In the genomic region with DNA sequence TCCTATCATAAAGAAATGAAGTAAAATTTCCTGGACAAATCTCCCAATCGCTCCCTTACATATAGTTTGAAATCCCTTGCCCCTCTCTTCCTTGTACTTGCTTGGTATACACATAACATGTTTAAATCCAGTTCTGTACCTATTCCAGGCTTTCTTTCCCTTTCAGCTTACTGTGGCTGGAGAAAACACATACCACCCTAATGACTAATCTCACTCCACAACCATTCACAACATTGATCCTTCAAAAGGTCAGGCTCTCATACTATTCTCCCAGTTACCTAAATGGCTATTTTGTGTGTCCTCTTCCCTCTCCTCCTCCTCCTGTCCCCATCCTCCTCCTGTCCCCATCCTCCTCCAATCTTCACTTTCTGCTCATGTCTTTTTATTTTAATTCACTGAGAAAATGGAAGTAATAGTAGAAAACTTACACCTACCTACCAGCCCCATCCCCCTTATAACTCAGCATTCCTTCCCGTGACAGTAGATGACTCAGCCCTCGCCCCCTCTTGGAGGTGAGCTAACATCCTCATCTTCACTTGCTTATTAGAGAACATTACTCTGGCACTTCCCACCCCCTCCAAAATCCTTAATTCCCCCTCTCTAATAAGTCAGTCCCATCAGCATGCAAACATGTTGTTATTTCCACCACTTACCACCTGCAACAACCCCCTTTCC, we compare ENCODE assay signal across 15 cellular contexts.
A peak's percentile ranks its signal among the peaks of the same experiment; 100 is the strongest.
DNase-seq lines count a peak whose midpoint lies in the region; ATAC-seq and TF ChIP-seq lines count a peak whose summit lies in the region.
"Had no signal": no experiment of that assay in that cellular context is flagged by ENCODE, and none has a peak within 500 bp of the region (broad histone marks: within the 10 kb centered on the region; RNA-seq: fewer than 3 reads in every experiment).

No MANE protein-coding gene starts in this region.

- peak; percentile 5 for DNase-seq in DMS53 (lab: John Stamatoyannopoulos, UW)
- DNase-seq in DMS53 treated with DMSO at 0.1 percent for 48 hours (lab: John Stamatoyannopoulos, UW; ENCODE audit: unreplicated experiment) = no peak
- DNase-seq in WTC11 (ENCODE audit: low spot score) = no peak
- peak; percentile 77 for DNase-seq in glomerular visceral epithelial cell (ENCODE audit: extremely low spot score)
- no peak for DNase-seq in stimulated activated effector memory CD8-positive, alpha-beta T cell treated with anti-CD3 and anti-CD28 coated beads, Interleukin-12 subunit alpha, Interleukin-12 subunit beta, amount 100 ng/mL, for 72 hours (ENCODE audit: low spot score in 2 of 2)
- DNase-seq in upper lobe of left lung = no peak
- no peak for DNase-seq in DMS 273 treated with DMSO at 0.1 percent for 48 hours (lab: John Stamatoyannopoulos, UW)
- DNase-seq: activated CD4-positive, alpha-beta T cell treated with anti-CD3 and anti-CD28 coated beads, Interleukin-2, amount 10 ng/mL, durations not matched to agents 7 days and 5 days; activated gamma-delta T cell; DMS79 treated with DMSO at 0.1 percent for 48 hours; NCI-H1436 treated with DMSO at 0.1 percent for 48 hours; NCI-H82 had no signal

- no peaks in the 10 kb centered on the region for H3K4me1 ChIP-seq in upper lobe of left lung
- H3K4me1 ChIP-seq: prostate gland had no signal

- no peak overlapping the region for H3K27ac ChIP-seq in upper lobe of left lung
- H3K27ac ChIP-seq: 22Rv1, prostate gland had no signal

- CTCF ChIA-PET in WTC11 (lab: Charles Lee) = interaction anchor here (3.4 kb wide), 1 partner anchor 11 kb away, joined by 25 read pairs; no protein-coding TSS in a partner anchor

- TF ChIP-seq CTCF in WTC11 (IDR thresholded peaks at IDR 0.05) (no peak), upper lobe of left lung (IDR thresholded peaks at IDR 0.05) (no peak)

- H3K27me3 ChIP-seq in upper lobe of left lung = no peaks in the 10 kb centered on the region

- no peak for TF ChIP-seq EP300 in upper lobe of left lung (IDR thresholded peaks at IDR 0.05)

- peak; percentile 83 for ATAC-seq in WTC11
- no peak for ATAC-seq in HG02840 (IDR thresholded peaks at IDR 0.05; ENCODE audit: low FRiP score, unreplicated experiment)
- ATAC-seq in stimulated activated effector memory CD8-positive, alpha-beta T cell treated with anti-CD3 and anti-CD28 coated beads, Interleukin-12 subunit alpha, Interleukin-12 subunit beta, amount 100 ng/mL, for 72 hours = no peak
- ATAC-seq in upper lobe of left lung (ENCODE audit: low FRiP score in 2 of 2) = no peak

- H3K36me3 ChIP-seq in upper lobe of left lung = no peaks in the 10 kb centered on the region
- H3K36me3 ChIP-seq: prostate gland had no signal

- no peak for TF ChIP-seq POLR2A in upper lobe of left lung (IDR thresholded peaks at IDR 0.05)

- WGBS in upper lobe of left lung, 2 donors = 91 to 92% methylated on average over 3 of the region's 3 CpGs

- no peaks in the 10 kb centered on the region; the same call in 1 of the 2 replicates for H3K27me3 Mint-ChIP-seq in WTC11 (ENCODE audit: low read depth)
- H3K27me3 Mint-ChIP-seq: activated CD4-positive, alpha-beta T cell treated with anti-CD3 and anti-CD28 coated beads, Interleukin-2, amount 10 ng/mL, durations not matched to agents 7 days and 5 days had no signal

- no peak overlapping the region for H3K4me3 ChIP-seq in upper lobe of left lung
- H3K4me3 ChIP-seq: prostate gland had no signal

- peaks cover 9% of the 10 kb centered on the region for H3K36me3 Mint-ChIP-seq in WTC11
- no peaks in the 10 kb centered on the region for H3K36me3 Mint-ChIP-seq in stimulated activated effector memory CD8-positive, alpha-beta T cell treated with anti-CD3 and anti-CD28 coated beads, Interleukin-12 subunit alpha, Interleukin-12 subunit beta, amount 100 ng/mL, for 72 hours

- peaks cover 15% of the 10 kb centered on the region for H3K9me3 Mint-ChIP-seq in WTC11
- H3K9me3 Mint-ChIP-seq in stimulated activated effector memory CD8-positive, alpha-beta T cell treated with anti-CD3 and anti-CD28 coated beads, Interleukin-12 subunit alpha, Interleukin-12 subunit beta, amount 100 ng/mL, for 72 hours = no peaks in the 10 kb centered on the region
- H3K9me3 Mint-ChIP-seq: activated CD4-positive, alpha-beta T cell treated with anti-CD3 and anti-CD28 coated beads, Interleukin-2, amount 10 ng/mL, durations not matched to agents 7 days and 5 days had no signal

- H3K9me3 ChIP-seq in upper lobe of left lung = no peaks in the 10 kb centered on the region
- H3K9me3 ChIP-seq: prostate gland had no signal

- no peak overlapping the region for H3K27ac Mint-ChIP-seq in WTC11
- H3K27ac Mint-ChIP-seq in stimulated activated effector memory CD8-positive, alpha-beta T cell treated with anti-CD3 and anti-CD28 coated beads, Interleukin-12 subunit alpha, Interleukin-12 subunit beta, amount 100 ng/mL, for 72 hours = no peak overlapping the region
- H3K27ac Mint-ChIP-seq: activated CD4-positive, alpha-beta T cell treated with anti-CD3 and anti-CD28 coated beads, Interleukin-2, amount 10 ng/mL, durations not matched to agents 7 days and 5 days had no signal

- H3K4me3 Mint-ChIP-seq in WTC11 = no peak overlapping the region
- H3K4me3 Mint-ChIP-seq in stimulated activated effector memory CD8-positive, alpha-beta T cell treated with anti-CD3 and anti-CD28 coated beads, Interleukin-12 subunit alpha, Interleukin-12 subunit beta, amount 100 ng/mL, for 72 hours = no peak overlapping the region
- H3K4me3 Mint-ChIP-seq: activated CD4-positive, alpha-beta T cell treated with anti-CD3 and anti-CD28 coated beads, Interleukin-2, amount 10 ng/mL, durations not matched to agents 7 days and 5 days had no signal

- POLR2A ChIA-PET in WTC11 (lab: Charles Lee) = no interaction called here

- peaks cover 8% of the 10 kb centered on the region for H3K4me1 Mint-ChIP-seq in WTC11
- peaks cover 17% of the 10 kb centered on the region for H3K4me1 Mint-ChIP-seq in stimulated activated effector memory CD8-positive, alpha-beta T cell treated with anti-CD3 and anti-CD28 coated beads, Interleukin-12 subunit alpha, Interleukin-12 subunit beta, amount 100 ng/mL, for 72 hours
- H3K4me1 Mint-ChIP-seq: activated CD4-positive, alpha-beta T cell treated with anti-CD3 and anti-CD28 coated beads, Interleukin-2, amount 10 ng/mL, durations not matched to agents 7 days and 5 days had no signal

TF ChIP-seq in WTC11, 78 proteins besides CTCF, POLR2A, EP300 and RAD21:
- TF ChIP-seq ERG (CRISPR knock-in tag; IDR thresholded peaks at IDR 0.05) = no peak
- TF ChIP-seq, protein P1, sequence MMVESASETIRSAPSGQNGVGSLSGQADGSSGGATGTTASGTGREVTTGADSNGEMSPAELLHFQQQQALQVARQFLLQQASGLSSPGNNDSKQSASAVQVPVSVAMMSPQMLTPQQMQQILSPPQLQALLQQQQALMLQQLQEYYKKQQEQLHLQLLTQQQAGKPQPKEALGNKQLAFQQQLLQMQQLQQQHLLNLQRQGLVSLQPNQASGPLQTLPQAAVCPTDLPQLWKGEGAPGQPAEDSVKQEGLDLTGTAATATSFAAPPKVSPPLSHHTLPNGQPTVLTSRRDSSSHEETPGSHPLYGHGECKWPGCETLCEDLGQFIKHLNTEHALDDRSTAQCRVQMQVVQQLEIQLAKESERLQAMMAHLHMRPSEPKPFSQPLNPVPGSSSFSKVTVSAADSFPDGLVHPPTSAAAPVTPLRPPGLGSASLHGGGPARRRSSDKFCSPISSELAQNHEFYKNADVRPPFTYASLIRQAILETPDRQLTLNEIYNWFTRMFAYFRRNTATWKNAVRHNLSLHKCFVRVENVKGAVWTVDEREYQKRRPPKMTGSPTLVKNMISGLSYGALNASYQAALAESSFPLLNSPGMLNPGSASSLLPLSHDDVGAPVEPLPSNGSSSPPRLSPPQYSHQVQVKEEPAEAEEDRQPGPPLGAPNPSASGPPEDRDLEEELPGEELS (CRISPR knock-in tag; IDR thresholded peaks at IDR 0.05) = no peak
- TF ChIP-seq, protein P2, sequence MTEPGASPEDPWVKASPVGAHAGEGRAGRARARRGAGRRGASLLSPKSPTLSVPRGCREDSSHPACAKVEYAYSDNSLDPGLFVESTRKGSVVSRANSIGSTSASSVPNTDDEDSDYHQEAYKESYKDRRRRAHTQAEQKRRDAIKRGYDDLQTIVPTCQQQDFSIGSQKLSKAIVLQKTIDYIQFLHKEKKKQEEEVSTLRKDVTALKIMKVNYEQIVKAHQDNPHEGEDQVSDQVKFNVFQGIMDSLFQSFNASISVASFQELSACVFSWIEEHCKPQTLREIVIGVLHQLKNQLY (CRISPR knock-in tag; IDR thresholded peaks at IDR 0.05) = no peak
- TF ChIP-seq IRF2 (CRISPR knock-in tag; IDR thresholded peaks at IDR 0.05; ENCODE audit: borderline replicate concordance, low read depth) = no peak
- no peak for TF ChIP-seq SOX15 (CRISPR knock-in tag; IDR thresholded peaks at IDR 0.05)
- TF ChIP-seq HMGXB4 (CRISPR knock-in tag; IDR thresholded peaks at IDR 0.05) = no peak

Comparison
In these comparisons a context has a peak if more than half of its experiments do, and no peak if none do; other contexts are left out.
1. DNase-seq: peak in DMS53 (single experiment) and glomerular visceral epithelial cell (single experiment); none in DMS53 treated with DMSO at 0.1 percent for 48 hours (single experiment), WTC11 (single experiment), stimulated activated effector memory CD8-positive, alpha-beta T cell treated with anti-CD3 and anti-CD28 coated beads, Interleukin-12 subunit alpha, Interleukin-12 subunit beta, amount 100 ng/mL, for 72 hours (0 of 2), upper lobe of left lung (0 of 2) and DMS 273 treated with DMSO at 0.1 percent for 48 hours (single experiment).